ENCODE assay signal across 7 cellular contexts in the genomic region with DNA sequence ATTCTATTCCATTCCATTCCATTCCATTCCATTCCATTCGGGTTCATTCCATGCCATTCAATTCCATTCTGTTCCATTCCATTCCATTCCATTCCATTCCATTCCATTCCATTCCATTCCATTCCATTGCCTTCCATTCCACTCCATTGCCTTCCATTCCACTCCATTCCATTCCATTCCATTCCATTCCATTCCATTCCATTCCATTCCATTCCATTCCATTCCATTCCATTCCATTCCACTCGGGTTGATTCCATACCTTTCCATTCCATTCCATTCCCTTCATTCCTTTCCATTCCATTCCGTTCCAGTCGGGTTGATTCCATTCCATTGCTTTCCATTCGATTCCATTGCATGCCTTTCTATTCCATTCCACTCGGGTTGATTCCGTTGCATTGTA.
DNase-seq lines count a peak whose midpoint lies in the region; ATAC-seq, FAIRE-seq and TF ChIP-seq lines count a peak whose summit lies in the region.
"Not testable (repeated sequence)": the region's sequence is repeated elsewhere in the genome, so short reads cannot be mapped to it uniquely, and the experiment has no call there.

No MANE protein-coding gene starts in this region.

- not testable (repeated sequence) for TF ChIP-seq POLR2A in heart left ventricle (IDR thresholded peaks at IDR 0.05)

- H3K4me3 ChIP-seq in bronchial epithelial cell (ENCODE audit: low read depth, low read length); heart left ventricle; lung: not testable (repeated sequence)

- not testable (repeated sequence) for FAIRE-seq in bronchial epithelial cell (lab: Jason Lieb, UNC)

- not testable (repeated sequence) for H3K27me3 ChIP-seq in bronchial epithelial cell (ENCODE audit: control insufficient read depth, insufficient read depth, low read length); heart left ventricle; lung (ENCODE audit: control insufficient read depth, insufficient read depth)

- not testable (repeated sequence) for H3K27ac ChIP-seq in heart left ventricle; lung (ENCODE audit: low read depth in 1 of 2, low read length in 1 of 2)

- not testable (repeated sequence) for H3K36me3 ChIP-seq in bronchial epithelial cell (ENCODE audit: control insufficient read depth, insufficient read depth, low read length); heart left ventricle; lung (ENCODE audit: control insufficient read depth in 2 of 2, insufficient read depth in 2 of 2, low read length in 2 of 2)

- ATAC-seq in GM18870 (IDR thresholded peaks at IDR 0.05; ENCODE audit: unreplicated experiment) = peak; percentile 28
- peak; percentile 24 for ATAC-seq in HG02610 (IDR thresholded peaks at IDR 0.05; ENCODE audit: unreplicated experiment)
- peak; percentile 29 for ATAC-seq in HG03432 (IDR thresholded peaks at IDR 0.05; ENCODE audit: unreplicated experiment)
- ATAC-seq in heart left ventricle = peak; percentile 36 to 60 (median 50)
- peak; percentile 29 for ATAC-seq in lung (ENCODE audit: insufficient read depth, low FRiP score)
- ATAC-seq in sciatic nerve = peak; percentile 64

- 54 to 59% (median 54%) methylated on average over 7 of the region's 7 CpGs for WGBS in heart left ventricle, 4 donors
- 57 to 58% methylated on average over 7 of the region's 7 CpGs for WGBS in lung, 2 donors

- DNase-seq in bronchial epithelial cell (ENCODE audit: low read depth) = peak; percentile 14
- DNase-seq in heart left ventricle; lung (ENCODE audit: low spot score); sciatic nerve (ENCODE audit: low spot score): not testable (repeated sequence)

- peaks cover 0 to 57% (median 13%) of the 10 kb centered on the region in 12 donors for H3K9me3 ChIP-seq in heart left ventricle
- H3K9me3 ChIP-seq in lung (ENCODE audit: control insufficient read depth in 2 of 2, insufficient read depth in 1 of 2, low read length in 1 of 2) = peaks cover 3 to 11% of the 10 kb centered on the region in 2 donors

- H3K4me1 ChIP-seq in heart left ventricle; lung (ENCODE audit: control insufficient read depth in 2 of 2, insufficient read depth in 2 of 2, low read length in 2 of 2): not testable (repeated sequence)

- TF ChIP-seq CTCF in bronchial epithelial cell (IDR thresholded peaks at IDR 0.05; ENCODE audit: insufficient read depth, low read length, severe bottlenecking); heart left ventricle (IDR thresholded peaks at IDR 0.05); lung (IDR thresholded peaks at IDR 0.05; ENCODE audit: control extremely low read depth, extremely low read depth): not testable (repeated sequence)

- intact Hi-C loops in heart left ventricle (cut with DNase I); sciatic nerve (cut with DNase I): not testable (repeated sequence)
